1 cellular context compared by ENCODE assay signal in the genomic region with DNA sequence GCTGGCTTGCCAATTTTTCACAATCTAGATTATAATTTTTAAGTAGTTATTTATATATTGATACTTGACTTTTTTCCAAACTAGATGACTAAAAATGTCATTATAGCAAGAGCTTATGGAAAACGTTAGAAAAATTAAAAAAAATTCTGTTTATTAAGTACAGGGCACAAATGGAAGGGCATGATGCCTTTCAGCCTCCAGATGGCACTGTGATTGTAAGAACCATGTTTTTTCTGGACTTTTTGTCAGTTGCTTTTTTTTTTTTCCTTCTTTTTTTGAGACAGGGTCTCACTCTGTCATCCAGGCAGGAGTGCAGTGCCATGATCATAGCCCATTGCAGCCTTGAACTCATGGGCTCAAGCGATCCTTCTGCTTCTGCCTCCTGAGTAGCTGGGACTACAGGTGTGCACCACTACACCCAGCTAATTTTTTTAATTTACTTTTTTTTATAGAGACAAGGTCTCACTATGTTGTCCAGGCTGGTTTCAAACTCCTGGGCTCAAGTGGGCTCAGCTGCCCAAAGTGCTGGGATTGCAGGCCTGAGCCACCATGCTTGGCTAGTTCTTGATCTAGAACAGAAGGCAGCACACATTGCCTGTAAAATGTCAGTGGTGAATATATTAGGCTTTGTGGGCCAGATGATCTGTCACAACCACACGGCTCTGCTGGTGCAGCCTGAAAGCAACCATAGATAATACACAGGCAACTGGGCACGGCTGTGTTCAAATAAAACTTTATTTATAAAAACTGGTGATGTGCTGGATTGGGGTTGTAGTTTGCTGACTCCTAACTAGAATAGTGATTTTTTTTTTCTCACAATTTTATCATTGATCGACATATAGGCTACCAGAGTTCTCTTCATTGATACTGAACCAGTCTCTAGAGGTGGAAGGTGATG.
TF ChIP-seq lines count a peak whose summit lies in the region.

No MANE protein-coding gene starts in this region.

TF ChIP-seq in GM12878, 131 proteins besides CTCF, POLR2A, EP300 and RAD21 (continued from another document):
- TF ChIP-seq, protein P1, sequence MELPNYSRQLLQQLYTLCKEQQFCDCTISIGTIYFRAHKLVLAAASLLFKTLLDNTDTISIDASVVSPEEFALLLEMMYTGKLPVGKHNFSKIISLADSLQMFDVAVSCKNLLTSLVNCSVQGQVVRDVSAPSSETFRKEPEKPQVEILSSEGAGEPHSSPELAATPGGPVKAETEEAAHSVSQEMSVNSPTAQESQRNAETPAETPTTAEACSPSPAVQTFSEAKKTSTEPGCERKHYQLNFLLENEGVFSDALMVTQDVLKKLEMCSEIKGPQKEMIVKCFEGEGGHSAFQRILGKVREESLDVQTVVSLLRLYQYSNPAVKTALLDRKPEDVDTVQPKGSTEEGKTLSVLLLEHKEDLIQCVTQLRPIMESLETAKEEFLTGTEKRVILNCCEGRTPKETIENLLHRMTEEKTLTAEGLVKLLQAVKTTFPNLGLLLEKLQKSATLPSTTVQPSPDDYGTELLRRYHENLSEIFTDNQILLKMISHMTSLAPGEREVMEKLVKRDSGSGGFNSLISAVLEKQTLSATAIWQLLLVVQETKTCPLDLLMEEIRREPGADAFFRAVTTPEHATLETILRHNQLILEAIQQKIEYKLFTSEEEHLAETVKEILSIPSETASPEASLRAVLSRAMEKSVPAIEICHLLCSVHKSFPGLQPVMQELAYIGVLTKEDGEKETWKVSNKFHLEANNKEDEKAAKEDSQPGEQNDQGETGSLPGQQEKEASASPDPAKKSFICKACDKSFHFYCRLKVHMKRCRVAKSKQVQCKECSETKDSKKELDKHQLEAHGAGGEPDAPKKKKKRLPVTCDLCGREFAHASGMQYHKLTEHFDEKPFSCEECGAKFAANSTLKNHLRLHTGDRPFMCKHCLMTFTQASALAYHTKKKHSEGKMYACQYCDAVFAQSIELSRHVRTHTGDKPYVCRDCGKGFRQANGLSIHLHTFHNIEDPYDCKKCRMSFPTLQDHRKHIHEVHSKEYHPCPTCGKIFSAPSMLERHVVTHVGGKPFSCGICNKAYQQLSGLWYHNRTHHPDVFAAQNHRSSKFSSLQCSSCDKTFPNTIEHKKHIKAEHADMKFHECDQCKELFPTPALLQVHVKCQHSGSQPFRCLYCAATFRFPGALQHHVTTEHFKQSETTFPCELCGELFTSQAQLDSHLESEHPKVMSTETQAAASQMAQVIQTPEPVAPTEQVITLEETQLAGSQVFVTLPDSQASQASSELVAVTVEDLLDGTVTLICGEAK (IDR thresholded peaks at IDR 0.05; ENCODE audit: borderline replicate concordance) = peak; percentile 52
